In genomic region chrX:136781180-136781797, GRCh38 we compare ENCODE assay signal across 8 cellular contexts. TPM values are rescaled to one million over a fixed set of nuclear protein-coding genes. Genes with fewer than 3 reads are reported as not detected.
DNase-seq lines count a peak whose midpoint lies in the region; ATAC-seq, FAIRE-seq and TF ChIP-seq lines count a peak whose summit lies in the region.
"Had no signal": no experiment of that assay in that cellular context is flagged by ENCODE, and none has a peak within 500 bp of the region (broad histone marks: within the 10 kb centered on the region; RNA-seq: fewer than 3 reads in every experiment).

No MANE protein-coding gene starts in this region.

- H3K27ac Mint-ChIP-seq in effector memory CD8-positive, alpha-beta T cell, result peak overlapping the region; percentile 88 to 96
- no peak overlapping the region for H3K27ac Mint-ChIP-seq in Caco-2 (ENCODE audit: unreplicated experiment)

- peaks cover 28 to 37% of the 10 kb centered on the region in 2 donors for H3K4me1 Mint-ChIP-seq in effector memory CD8-positive, alpha-beta T cell (ENCODE audit: low read depth in 2 of 2)
- H3K4me1 Mint-ChIP-seq in Caco-2 (ENCODE audit: low read depth, unreplicated experiment), result peaks cover 5% of the 10 kb centered on the region

- peak overlapping the region; percentile 43 for H3K27ac ChIP-seq in skeletal muscle tissue (ENCODE audit: low read depth, low read length)
- peak overlapping the region in 1 of 2 donors; percentile 85 for H3K27ac ChIP-seq in small intestine (ENCODE audit: low read depth in 1 of 2, low read length in 1 of 2)
- H3K27ac ChIP-seq: PC-9 had no signal

- H3K4me1 ChIP-seq in skeletal muscle tissue (ENCODE audit: control insufficient read depth in 3 of 3, insufficient read depth in 3 of 3, low read length in 3 of 3) (peaks cover 0 to 16% (median 7%) of the 10 kb centered on the region in 3 donors), Caco-2 (no peaks in the 10 kb centered on the region), small intestine (ENCODE audit: control insufficient read depth in 2 of 2, insufficient read depth in 1 of 2, low read depth in 1 of 2, low read length in 1 of 2) (no peaks in the 10 kb centered on the region)

- H3K9me3 ChIP-seq in skeletal muscle tissue (ENCODE audit: control insufficient read depth in 3 of 3, low read length in 3 of 3), result no peaks in the 10 kb centered on the region
- no peaks in the 10 kb centered on the region for H3K9me3 ChIP-seq in Caco-2
- H3K9me3 ChIP-seq in small intestine (ENCODE audit: control insufficient read depth, low read depth), result no peaks in the 10 kb centered on the region

- TF ChIP-seq CTCF in Caco-2 (IDR thresholded peaks at IDR 0.05; ENCODE audit: insufficient read depth in 1 of 2, low read depth in 1 of 2, low read length in 1 of 2, severe bottlenecking in 1 of 2, unreplicated experiment in 1 of 2), result no peak

- no peaks in the 10 kb centered on the region for H3K27me3 Mint-ChIP-seq in effector memory CD8-positive, alpha-beta T cell
- peaks cover 7% of the 10 kb centered on the region for H3K27me3 Mint-ChIP-seq in Caco-2 (ENCODE audit: insufficient read depth, unreplicated experiment)

- intact Hi-C loops in Caco-2 (cut with micrococcal nuclease; ENCODE audit: unreplicated experiment), result no loop called here

- POLR2A ChIA-PET in Caco-2 (lab: Charles Lee), result no interaction called here

- BruUV-seq in Caco-2 (replicated peaks; lab: Mats Ljungman, UMichigan), result no TSS peak

- H3K9ac ChIP-seq in skeletal muscle tissue (ENCODE audit: low read depth in 1 of 3, low read length in 3 of 3), result peak overlapping the region; percentile 64 to 78 (median 65)

- FAIRE-seq in small intestine (lab: Jason Lieb, UNC), result no peak

- H3K4me3 ChIP-seq in skeletal muscle tissue (ENCODE audit: low read length in 3 of 3) (peak overlapping the region; percentile 63 to 78 (median 73)), Caco-2 (ENCODE audit: low read depth, low read length) (no peak overlapping the region), small intestine (ENCODE audit: low read depth in 1 of 2, low read length in 2 of 2) (no peak overlapping the region)
- H3K4me3 ChIP-seq: PC-9 had no signal

- 27 to 60% (median 55%) methylated on average over 9 of the region's 9 CpGs for WGBS in small intestine, 3 donors

- H3K27me3 ChIP-seq in skeletal muscle tissue (ENCODE audit: control insufficient read depth in 3 of 3, insufficient read depth in 3 of 3, low read length in 3 of 3) (no peaks in the 10 kb centered on the region), Caco-2 (replicated peaks; ENCODE audit: control insufficient read depth, insufficient read depth, low read length) (no peaks in the 10 kb centered on the region), small intestine (ENCODE audit: control insufficient read depth in 2 of 2, insufficient read depth in 2 of 2, low read length in 2 of 2) (no peaks in the 10 kb centered on the region)

- H3K4me3 Mint-ChIP-seq in effector memory CD8-positive, alpha-beta T cell, result peak overlapping the region; percentile 87 to 95
- H3K4me3 Mint-ChIP-seq in Caco-2 (ENCODE audit: unreplicated experiment), result no peak overlapping the region

- CTCF ChIA-PET in Caco-2 (lab: Charles Lee), result no interaction called here

- no peaks in the 10 kb centered on the region for H3K36me3 ChIP-seq in skeletal muscle tissue (ENCODE audit: control insufficient read depth in 3 of 3, insufficient read depth in 3 of 3, low read length in 3 of 3)
- no peaks in the 10 kb centered on the region for H3K36me3 ChIP-seq in Caco-2 (ENCODE audit: control insufficient read depth, insufficient read depth, low read length)
- no peaks in the 10 kb centered on the region for H3K36me3 ChIP-seq in small intestine (ENCODE audit: control insufficient read depth in 2 of 2, insufficient read depth in 2 of 2, low read length in 2 of 2)

- DNase-seq in GF-D8 (lab: John Stamatoyannopoulos, UW) (peak; percentile 61), NOMO-1 treated with DMSO at 0.1 percent for 48 hours (lab: John Stamatoyannopoulos, UW; ENCODE audit: unreplicated experiment) (peak; percentile 69), Caco-2 (no peak), small intestine (no peak)
- DNase-seq in effector memory CD8-positive, alpha-beta T cell, result no peak

- H3K36me3 Mint-ChIP-seq in effector memory CD8-positive, alpha-beta T cell (ENCODE audit: insufficient read depth), result peaks cover 13% of the 10 kb centered on the region
- H3K36me3 Mint-ChIP-seq in Caco-2 (ENCODE audit: insufficient read depth, unreplicated experiment), result no peaks in the 10 kb centered on the region

- no peaks in the 10 kb centered on the region for H3K9me3 Mint-ChIP-seq in effector memory CD8-positive, alpha-beta T cell
- no peaks in the 10 kb centered on the region for H3K9me3 Mint-ChIP-seq in Caco-2 (ENCODE audit: unreplicated experiment)

- ATAC-seq in effector memory CD8-positive, alpha-beta T cell (replicated peaks), result no peak
- no peak for ATAC-seq in HG03097 (IDR thresholded peaks at IDR 0.05; ENCODE audit: low FRiP score, unreplicated experiment)

RNA-seq across cellular contexts. Expression of gene ARHGEF6, which starts 0.6 kb away (rescaled TPM):
- total RNA-seq in skeletal muscle tissue (25.6 TPM), Caco-2 (2022) (not detected in 2 replicates)
- polyA plus RNA-seq in small intestine, result 1 to 10 TPM; 1.1 to 3.9 (median 3.8) TPM

Comparison
In these comparisons a context has a peak if more than half of its experiments do, and no peak if none do; other contexts are left out.
1. DNase-seq: peak in GF-D8 (single experiment) and NOMO-1 treated with DMSO at 0.1 percent for 48 hours (single experiment); none in effector memory CD8-positive, alpha-beta T cell (0 of 3), Caco-2 (0 of 2) and small intestine (single experiment).
2. H3K4me3 ChIP-seq: peak in skeletal muscle tissue (3 of 3); none in Caco-2 (single experiment) and small intestine (0 of 2).
3. RNA of gene ARHGEF6, which starts 0.6 kb away (total RNA-seq): 25.6 TPM in skeletal muscle tissue (single experiment); not detected in Caco-2; every median in the first group is over 10 times any median in the second.